ENCODE assay signal across 1 cellular context in genomic region chr10:36109399-36110023, GRCh38.
A peak's percentile ranks its signal among the peaks of the same experiment; 100 is the strongest.
TF ChIP-seq lines count a peak whose summit lies in the region.

No MANE protein-coding gene starts in this region.

TF ChIP-seq in HepG2, 621 proteins besides CTCF, POLR2A, EP300 and RAD21 (continued from another document):
- no peak for TF ChIP-seq ZBTB39 (CRISPR knock-in tag; IDR thresholded peaks at IDR 0.05)
- TF ChIP-seq PAXIP1 (CRISPR knock-in tag; conservative IDR thresholded peaks at IDR 0.05): peak; percentile 41
- TF ChIP-seq ESRRA (CRISPR knock-in tag; IDR thresholded peaks at IDR 0.05; ENCODE audit: low read depth): no peak
- TF ChIP-seq JUN (CRISPR knock-in tag; IDR thresholded peaks at IDR 0.05): no peak
- no peak for TF ChIP-seq FOXA3 (CRISPR knock-in tag; IDR thresholded peaks at IDR 0.05)
- no peak for TF ChIP-seq ZNF275 (CRISPR knock-in tag; IDR thresholded peaks at IDR 0.05; ENCODE audit: borderline replicate concordance)
- TF ChIP-seq ZEB1 (IDR thresholded peaks at IDR 0.05; ENCODE audit: insufficient replicate concordance, low read depth): no peak
- TF ChIP-seq ZNF556 (CRISPR knock-in tag; IDR thresholded peaks at IDR 0.05; ENCODE audit: borderline replicate concordance): no peak
- peak; percentile 47 for TF ChIP-seq HNF4A (CRISPR knock-in tag; IDR thresholded peaks at IDR 0.05)
- no peak for TF ChIP-seq ZFP91 (CRISPR knock-in tag; IDR thresholded peaks at IDR 0.05; ENCODE audit: borderline replicate concordance)
- TF ChIP-seq HMGA1 (CRISPR knock-in tag; conservative IDR thresholded peaks at IDR 0.05): no peak
- TF ChIP-seq ZBTB34 (CRISPR knock-in tag; IDR thresholded peaks at IDR 0.05): no peak
- TF ChIP-seq ARID3A (IDR thresholded peaks at IDR 0.05; ENCODE audit: low read depth, low read length): 0 out of 2 replicates have a peak, but pooled peaks have one; percentile 28
- no peak for TF ChIP-seq ZNF296 (CRISPR knock-in tag; conservative IDR thresholded peaks at IDR 0.05)
- TF ChIP-seq ISX (CRISPR knock-in tag; conservative IDR thresholded peaks at IDR 0.05): no peak
- no peak for TF ChIP-seq FOXJ3 (CRISPR knock-in tag; IDR thresholded peaks at IDR 0.05; ENCODE audit: borderline replicate concordance)
- TF ChIP-seq HIC2 (CRISPR knock-in tag; IDR thresholded peaks at IDR 0.05; ENCODE audit: low read depth): no peak
- no peak for TF ChIP-seq DNMT1 (CRISPR knock-in tag; IDR thresholded peaks at IDR 0.05)
- peak; percentile 72 for TF ChIP-seq CEBPB (IDR thresholded peaks at IDR 0.05; ENCODE audit: borderline replicate concordance, low read depth, low read length)
- no peak for TF ChIP-seq ZNF629 (CRISPR knock-in tag; conservative IDR thresholded peaks at IDR 0.05)
- no peak for TF ChIP-seq CBX1 (IDR thresholded peaks at IDR 0.05; ENCODE audit: low read depth)
